ENCODE assay signal across 19 cellular contexts in the genomic region with DNA sequence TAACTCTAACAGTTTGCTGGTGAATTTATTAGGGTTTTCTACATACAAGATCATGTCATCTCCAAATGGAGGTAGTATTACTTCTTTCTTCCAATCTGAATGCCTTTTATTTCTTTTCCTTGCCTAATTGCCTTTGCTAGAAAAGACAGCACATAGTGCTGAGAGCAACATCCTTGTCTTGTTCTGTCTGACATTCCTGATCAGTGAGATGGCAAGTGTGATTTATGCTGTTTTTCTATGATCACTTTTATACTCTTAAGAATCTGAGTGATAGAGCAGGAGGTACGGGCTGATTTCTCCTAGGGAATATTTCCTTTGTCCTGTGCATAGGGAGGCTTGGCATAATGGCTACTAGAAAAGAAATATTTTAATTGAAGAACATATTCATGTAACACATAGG. TPM values are rescaled to one million over a fixed set of nuclear protein-coding genes. Genes with fewer than 3 reads are reported as not detected.
DNase-seq lines count a peak whose midpoint lies in the region; ATAC-seq and TF ChIP-seq lines count a peak whose summit lies in the region.
"Had no signal": no experiment of that assay in that cellular context is flagged by ENCODE, and none has a peak within 500 bp of the region (broad histone marks: within the 10 kb centered on the region; RNA-seq: fewer than 3 reads in every experiment).

No MANE protein-coding gene starts in this region.

- no peaks in the 10 kb centered on the region for H3K9me3 ChIP-seq in right atrium auricular region
- H3K9me3 ChIP-seq: Caco-2 had no signal

- H4K5ac ChIP-seq in mesendoderm (ENCODE audit: low read length), result no peak overlapping the region

- H3K4me3 ChIP-seq in mesendoderm (ENCODE audit: low read length), result no peak overlapping the region
- H3K4me3 ChIP-seq in right atrium auricular region, result no peak overlapping the region

- DNase-seq in EH (ENCODE audit: low read depth) (peak; percentile 69), NCI-H226 (peak; percentile 8), amniotic epithelial cell (ENCODE audit: low read depth) (peak; percentile 36), mesendoderm (no peak), KG1 (lab: John Stamatoyannopoulos, UW) (no peak), NCI-H524 treated with DMSO at 0.1 percent for 48 hours (lab: John Stamatoyannopoulos, UW) (no peak), right atrium auricular region (ENCODE audit: low spot score) (no peak)
- DNase-seq: 8988T; Caco-2; MM.1S; NCI-H1092; NCI-H146; NCI-H2081; NCI-H2171 treated with DMSO at 0.1 percent for 48 hours; NCI-H446 treated with DMSO at 0.1 percent for 48 hours; NCI-H748 treated with DMSO at 0.1 percent for 48 hours; NK-92 treated with Interleukin-12 subunit alpha and Interleukin-12 subunit beta, amount 100 ng/mL, for 24 hours; SIG-M5 had no signal

- H3K4me1 ChIP-seq in mesendoderm (ENCODE audit: control insufficient read depth, low read depth, low read length), result no peaks in the 10 kb centered on the region
- H3K4me1 ChIP-seq in right atrium auricular region, result no peaks in the 10 kb centered on the region
- H3K4me1 ChIP-seq: Caco-2 had no signal

- H3K23ac ChIP-seq in mesendoderm (ENCODE audit: low read length), result no peak overlapping the region

- ATAC-seq in GM21381 (IDR thresholded peaks at IDR 0.05; ENCODE audit: unreplicated experiment), result no peak

- H4K8ac ChIP-seq in mesendoderm (ENCODE audit: low read depth, low read length), result no peak overlapping the region

- H3K27ac ChIP-seq in mesendoderm (ENCODE audit: low read depth, low read length) (no peak overlapping the region), right atrium auricular region (no peak overlapping the region)

- TF ChIP-seq CTCF in right atrium auricular region (IDR thresholded peaks at IDR 0.05), result no peak

- H3K4ac ChIP-seq in mesendoderm (ENCODE audit: low read depth, low read length), result no peak overlapping the region

- H3K9ac ChIP-seq in mesendoderm (ENCODE audit: low read length), result no peak overlapping the region

- no peak overlapping the region for H2AK5ac ChIP-seq in mesendoderm (ENCODE audit: low read length)

- no peak overlapping the region for H2BK5ac ChIP-seq in mesendoderm (ENCODE audit: low read length)

- no peak overlapping the region for H3K4me2 ChIP-seq in mesendoderm (ENCODE audit: low read length)

- no CpG with 5 or more reads among the region's 1 CpG for WGBS in mesendoderm (ENCODE audit: extremely low coverage, insufficient coverage, low lambda C conversion rate)

- peak overlapping the region; percentile 62 for H2BK15ac ChIP-seq in mesendoderm (replicated peaks; ENCODE audit: low read depth)

- no peak overlapping the region for H2BK120ac ChIP-seq in mesendoderm (ENCODE audit: low read depth, low read length)

- no peaks in the 10 kb centered on the region for H3K79me1 ChIP-seq in mesendoderm (ENCODE audit: low read length)

- H3K36me3 ChIP-seq in mesendoderm (ENCODE audit: control insufficient read depth, insufficient read depth, low read length) (no peaks in the 10 kb centered on the region), right atrium auricular region (no peaks in the 10 kb centered on the region)

- H3K79me2 ChIP-seq in mesendoderm (ENCODE audit: control insufficient read depth, insufficient read depth, low read length), result no peaks in the 10 kb centered on the region

- no peak overlapping the region for H3K18ac ChIP-seq in mesendoderm (ENCODE audit: low read length)

- H3K27me3 ChIP-seq in mesendoderm (ENCODE audit: insufficient read depth, low read length, poor library complexity) (no peaks in the 10 kb centered on the region), right atrium auricular region (no peaks in the 10 kb centered on the region)

- no peak overlapping the region for H3K56ac ChIP-seq in mesendoderm (ENCODE audit: low read length)

RNA-seq across cellular contexts. Expression of gene LYPD6B, which starts 17.3 kb away (rescaled TPM):
- polyA plus RNA-seq in mesendoderm (2013, experiment 1 of 2), result 1.8 TPM
- polyA plus RNA-seq in mesendoderm (2013, experiment 2 of 2), result 2.2 TPM
- total RNA-seq in right atrium auricular region, result under 1 TPM in 1 of 2 donors, not detected in 1; 0.28 TPM

Comparison
In these comparisons a context has a peak if more than half of its experiments do, and no peak if none do; other contexts are left out.
1. DNase-seq: peak in EH (single experiment), NCI-H226 (single experiment) and amniotic epithelial cell (single experiment); none in mesendoderm (single experiment), KG1 (single experiment), NCI-H524 treated with DMSO at 0.1 percent for 48 hours (single experiment) and right atrium auricular region (single experiment).